8 cellular contexts compared by ENCODE assay signal in the genomic region with DNA sequence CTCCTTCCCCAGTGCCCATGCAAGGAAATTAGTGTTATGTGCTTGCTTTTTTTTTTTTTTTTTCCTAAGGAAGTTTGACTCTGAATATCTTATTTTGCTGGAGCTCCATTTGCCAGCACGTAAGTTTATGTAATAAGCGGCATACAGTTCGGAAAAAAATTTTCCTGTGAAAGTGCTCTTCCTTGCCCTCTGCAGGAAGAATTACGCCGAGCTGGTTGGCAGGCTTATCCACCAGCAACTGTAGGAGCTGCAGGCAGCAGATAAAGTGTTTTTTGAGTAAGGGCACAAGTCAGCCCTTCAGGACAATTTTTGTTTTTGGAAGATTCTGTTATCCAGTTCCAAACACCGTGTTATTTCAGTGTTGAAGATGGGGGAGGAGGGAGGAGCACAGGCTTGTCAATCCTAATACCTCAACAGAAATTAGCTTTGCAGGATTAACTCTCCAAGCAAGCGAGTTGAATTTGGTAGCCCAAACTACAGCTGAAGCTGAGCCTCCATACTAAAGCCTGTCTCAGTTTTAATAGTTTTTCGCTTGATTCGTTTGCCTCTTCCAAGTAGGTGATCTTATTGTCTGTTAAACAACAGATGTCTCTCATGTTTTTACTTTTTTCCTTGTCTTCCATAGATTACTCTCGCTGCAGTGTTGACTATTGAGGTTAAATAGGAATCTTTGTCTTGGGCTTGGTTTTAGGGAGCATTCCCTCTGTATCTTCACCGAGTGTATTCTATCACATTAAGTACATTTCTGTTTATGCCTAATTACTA. TPM values are rescaled to one million over a fixed set of nuclear protein-coding genes. Genes with fewer than 3 reads are reported as not detected.
DNase-seq lines count a peak whose midpoint lies in the region; ATAC-seq and TF ChIP-seq lines count a peak whose summit lies in the region.

No MANE protein-coding gene starts in this region.

- H3K27ac ChIP-seq in VCaP, result peak overlapping the region; percentile 78

- DNase-seq in Right ventricle myocardium inferior (ENCODE audit: missing footprints) (peak; percentile 60), cardiac septum (ENCODE audit: low spot score) (no peak), NCI-H187 treated with DMSO at 0.1 percent for 48 hours (lab: John Stamatoyannopoulos, UW) (peak; percentile 9), fibroblast of mammary gland (ENCODE audit: low read depth) (peak; percentile 61), myocyte (ENCODE audit: low read depth) (peak; percentile 65)

- peak; percentile 69 for TF ChIP-seq CTCF in VCaP (conservative IDR thresholded peaks at IDR 0.05)
- TF ChIP-seq CTCF in fibroblast of mammary gland (conservative IDR thresholded peaks at IDR 0.05; ENCODE audit: control insufficient read depth, insufficient read depth, low read depth, low read length), result peak; percentile 64

- intact Hi-C loops in Right ventricle myocardium inferior (cut with DNase I), result no loop called here
- intact Hi-C loops in cardiac septum (cut with DNase I), result loop anchor here (5.0 kb wide), 1 partner anchor 52 kb away; no protein-coding TSS in a partner anchor

- H3K4me3 ChIP-seq in fibroblast of mammary gland (ENCODE audit: control insufficient read depth, low read depth, low read length), result peak overlapping the region; percentile 34

- ATAC-seq in Right ventricle myocardium inferior, result peak; percentile 65
- no peak for ATAC-seq in GM18858 (IDR thresholded peaks at IDR 0.05; ENCODE audit: unreplicated experiment)
- ATAC-seq in HG02763 (IDR thresholded peaks at IDR 0.05; ENCODE audit: unreplicated experiment), result no peak

RNA-seq across cellular contexts. Expression of a gene that starts 1.1 kb away (rescaled TPM):
- 10.5 TPM for total RNA-seq in Right ventricle myocardium inferior
- 10.1 TPM for total RNA-seq in cardiac septum
- 47.0 and 51.7 TPM in 2 replicates for total RNA-seq in myocyte
- polyA plus RNA-seq in myocyte (2012), result 63.1 TPM

RNA-seq across cellular contexts. Expression of a gene that starts 32.7 kb away (rescaled TPM):
- total RNA-seq in Right ventricle myocardium inferior, result 16.4 TPM
- 18.5 TPM for total RNA-seq in cardiac septum
- total RNA-seq in myocyte, result 19.0 and 23.0 TPM in 2 replicates
- polyA plus RNA-seq in myocyte (2012), result 12.8 TPM
